13 cellular contexts compared by ENCODE assay signal in genomic region chr3:196209944-196210672, GRCh38. TPM values are rescaled to one million over a fixed set of nuclear protein-coding genes. Genes with fewer than 3 reads are reported as not detected.
DNase-seq lines count a peak whose midpoint lies in the region; ATAC-seq, FAIRE-seq and TF ChIP-seq lines count a peak whose summit lies in the region.
"Not testable (repeated sequence)": the region's sequence is repeated elsewhere in the genome, so short reads cannot be mapped to it uniquely, and the experiment has no call there.
"Had no signal": no experiment of that assay in that cellular context is flagged by ENCODE, and none has a peak within 500 bp of the region (broad histone marks: within the 10 kb centered on the region; RNA-seq: fewer than 3 reads in every experiment).

No MANE protein-coding gene starts in this region.

- H3K4me2 ChIP-seq in K562 (ENCODE audit: insufficient read depth, low read length), result not testable (repeated sequence)
- peak overlapping the region; percentile 59 for H3K4me2 ChIP-seq in HepG2 (ENCODE audit: low read depth, low read length)

- H3K27ac Mint-ChIP-seq in chondrocyte (ENCODE audit: unreplicated experiment), result not testable (repeated sequence)
- peak overlapping the region; percentile 46 for H3K27ac Mint-ChIP-seq in progenitor cell of endocrine pancreas

- FAIRE-seq in K562 (lab: Jason Lieb, UNC); HepG2 (lab: Jason Lieb, UNC): not testable (repeated sequence)

- not testable (repeated sequence) for H3K9me3 Mint-ChIP-seq in chondrocyte (ENCODE audit: low read depth); progenitor cell of endocrine pancreas (ENCODE audit: low read depth)

- not testable (repeated sequence) for H3K9me1 ChIP-seq in K562 (ENCODE audit: control insufficient read depth, insufficient read depth, low read length)

- DNase-seq in K562 (ENCODE audit: extremely low read depth in 1 of 4, low spot score in 3 of 4); HepG2 (ENCODE audit: low spot score); progenitor cell of endocrine pancreas (ENCODE audit: low spot score, unreplicated experiment): not testable (repeated sequence)
- DNase-seq in chondrocyte (ENCODE audit: low spot score), result peak; percentile 12

- CTCF ChIA-PET in HEK293 (lab: Yijun Ruan, JAX), result interaction anchor here (0.7 to 0.9 kb wide), 2 partner anchors 38 to 118 kb away, joined by 5 to 9 read pairs; no protein-coding TSS in a partner anchor
- CTCF ChIA-PET in K562 (lab: Yijun Ruan, JAX; ENCODE audit: low intra/inter-chr PET ratio); HepG2 (lab: Yijun Ruan, JAX; ENCODE audit: low intra/inter-chr PET ratio, low total read pairs): not testable (repeated sequence)

- TF ChIP-seq RAD21 in K562 (CRISPR knock-in tag; conservative IDR thresholded peaks at IDR 0.05 in 1 of 2, IDR thresholded peaks at IDR 0.05 in 1 of 2); HepG2 (CRISPR knock-in tag; IDR thresholded peaks at IDR 0.05): not testable (repeated sequence)

- not testable (repeated sequence) for ATAC-seq in K562, HepG2

- not testable (repeated sequence) for H3K36me3 ChIP-seq in HEK293 (ENCODE audit: control insufficient read depth in 2 of 2, insufficient read depth in 1 of 2, low read length in 2 of 2); K562 (ENCODE audit: control insufficient read depth, insufficient read depth, low read length); HepG2 (replicated peaks in 1 of 2; ENCODE audit: control insufficient read depth in 1 of 2, insufficient read depth in 2 of 2, low read length in 2 of 2)

- H4K20me1 ChIP-seq in K562 (replicated peaks; ENCODE audit: control insufficient read depth, insufficient read depth, low read length); HepG2 (ENCODE audit: insufficient read depth, low read length): not testable (repeated sequence)

- not testable (repeated sequence) for H3K27me3 ChIP-seq in K562 (ENCODE audit: control insufficient read depth in 2 of 2, insufficient read depth in 2 of 2, low read length in 2 of 2); HepG2 (ENCODE audit: control insufficient read depth in 1 of 2, insufficient read depth in 2 of 2, low read length in 2 of 2)

- not testable (repeated sequence) for TF ChIP-seq EP300 in K562 (IDR thresholded peaks at IDR 0.05; ENCODE audit: low read length); HepG2 (IDR thresholded peaks at IDR 0.05; ENCODE audit: low read depth in 2 of 2, low read length in 2 of 2); HepG2 (CRISPR knock-in tag; IDR thresholded peaks at IDR 0.05; ENCODE audit: borderline replicate concordance)

- not testable (repeated sequence) for H3K4me1 Mint-ChIP-seq in chondrocyte (ENCODE audit: low read depth); progenitor cell of endocrine pancreas (ENCODE audit: low read depth)

- H3K79me2 ChIP-seq in K562 (ENCODE audit: control insufficient read depth, insufficient read depth, low read length); HepG2 (ENCODE audit: insufficient read depth, low read length): not testable (repeated sequence)

- intact Hi-C loops in K562 (cut with micrococcal nuclease), result not testable (repeated sequence)
- intact Hi-C loops in HepG2 (cut with micrococcal nuclease; ENCODE audit: unreplicated experiment), result loop anchor here (5.0 kb wide), 1 partner anchor 307 kb away; the partner anchor contains the start of gene SMCO1

- in situ Hi-C loops in K562 (cut with MboI), result loop anchor here (25.0 kb wide), 1 partner anchor 498 kb away; the partner anchor contains the start of gene MUC20
- in situ Hi-C loops in HepG2 (cut with HindIII; ENCODE audit: extremely low pct_ligation_motif_present, low pct_unique_long_range_greater_than_20kb), result not testable (repeated sequence)

- not testable (repeated sequence) for H3K27me3 Mint-ChIP-seq in chondrocyte (ENCODE audit: low read depth)
- peaks cover 33% of the 10 kb centered on the region for H3K27me3 Mint-ChIP-seq in progenitor cell of endocrine pancreas

- not testable (repeated sequence) for H2AFZ ChIP-seq in K562 (ENCODE audit: low read depth, low read length); HepG2 (ENCODE audit: low read length)

- not testable (repeated sequence) for H3K27ac ChIP-seq in HEK293 (ENCODE audit: extremely low read depth, low read depth, low read length); K562 (ENCODE audit: extremely low read depth, low read depth, low read length); HepG2 (ENCODE audit: extremely low read length, insufficient read depth, low read length)

- not testable (repeated sequence) for H3K9me3 ChIP-seq in HEK293 (ENCODE audit: control insufficient read depth, insufficient read depth, low read depth, low read length); K562 (replicated peaks; ENCODE audit: control insufficient read depth, insufficient read depth, low read depth, low read length); HepG2 (ENCODE audit: low read length)

- not testable (repeated sequence) for H3K4me3 ChIP-seq in HEK293 (ENCODE audit: low read depth, low read length); K562; HepG2 (replicated peaks in 1 of 3; ENCODE audit: insufficient read depth in 1 of 3, low read depth in 2 of 3, low read length in 3 of 3)

- not testable (repeated sequence) for BruUV-seq in K562 (replicated peaks; lab: Mats Ljungman, UMichigan); HepG2 (replicated peaks; lab: Mats Ljungman, UMichigan)

- not testable (repeated sequence) for H3K4me1 ChIP-seq in HEK293 (ENCODE audit: control insufficient read depth, insufficient read depth, low read length)
- H3K4me1 ChIP-seq in K562 (replicated peaks in 1 of 2; ENCODE audit: control insufficient read depth in 2 of 2, insufficient read depth in 2 of 2, low read length in 2 of 2), result peaks cover 15 to 48% of the 10 kb centered on the region in 2 experiments; a peak in 4 of 5 replicates
- peaks cover 81% of the 10 kb centered on the region for H3K4me1 ChIP-seq in HepG2 (ENCODE audit: insufficient read depth, low read length)

- WGBS in K562 (ENCODE audit: insufficient coverage, low coverage, missing lambda C conversion rate), result 71% methylated on average over 10 of the region's 11 CpGs
- WGBS in HepG2 (ENCODE audit: low lambda C conversion rate), result 91% methylated on average over 11 of the region's 11 CpGs

- peak overlapping the region in 1 of 2 experiments; percentile 70; a peak in 1 of 4 replicates for H3K9ac ChIP-seq in K562 (ENCODE audit: insufficient read depth in 1 of 2, low read depth in 2 of 2, low read length in 2 of 2)
- H3K9ac ChIP-seq in HepG2 (ENCODE audit: insufficient read depth, low read depth, low read length), result not testable (repeated sequence)

- not testable (repeated sequence) for H3K36me3 Mint-ChIP-seq in chondrocyte (ENCODE audit: low read depth); progenitor cell of endocrine pancreas (ENCODE audit: insufficient read depth)

- not testable (repeated sequence) for TF ChIP-seq CTCF in HEK293 (tag by site-specific recombination; IDR thresholded peaks at IDR 0.05); K562 (IDR thresholded peaks at IDR 0.05 in 2 of 3, conservative IDR thresholded peaks at IDR 0.05 in 1 of 3; ENCODE audit: insufficient read depth in 2 of 3, low read depth in 1 of 3, low read length in 3 of 3); chondrocyte (IDR thresholded peaks at IDR 0.05); HepG2 (CRISPR knock-in tag; IDR thresholded peaks at IDR 0.05); progenitor cell of endocrine pancreas (IDR thresholded peaks at IDR 0.05; ENCODE audit: unreplicated experiment)

- not testable (repeated sequence) for H3K4me3 Mint-ChIP-seq in chondrocyte (ENCODE audit: unreplicated experiment); progenitor cell of endocrine pancreas (ENCODE audit: low read depth)

- POLR2A ChIA-PET in HEK293 (lab: Yijun Ruan, JAX); HepG2 (lab: Yijun Ruan, JAX): not testable (repeated sequence)
- POLR2A ChIA-PET in K562 (lab: Yijun Ruan, JAX), result interaction anchor here (0.7 kb wide), 1 partner anchor 211 kb away, joined by 4 read pairs; no protein-coding TSS in a partner anchor

- TF ChIP-seq POLR2A in K562 (conservative IDR thresholded peaks at IDR 0.05); HepG2 (IDR thresholded peaks at IDR 0.05; ENCODE audit: insufficient read depth in 1 of 2, low read depth in 2 of 2, low read length in 2 of 2): not testable (repeated sequence)

RNA-seq across cellular contexts. Expression of gene ZDHHC19, which starts 1.1 kb away (rescaled TPM):
- total RNA-seq in K562 (2011; cell fraction: chromatin; rRNA removed; ENCODE audit: low replicate concordance), result 2.7 and 8.2 TPM in 2 replicates
- 2.1 and 2.3 TPM in 2 replicates for total RNA-seq in K562 (2011; cell fraction: nucleolus; rRNA removed)
- 3.0 and 4.6 TPM in 2 replicates for total RNA-seq in K562 (2011; cell fraction: nucleoplasm; rRNA removed)
- total RNA-seq in K562 (2014; rRNA removed), result 3.4 and 3.5 TPM in 2 replicates
- total RNA-seq in K562 (2014; rRNA removed; fragmentation: Illumina TruSeq; extraction: Trizol), result 0.67 and 0.98 TPM in 2 replicates
- total RNA-seq in K562 (2015; rRNA removed; fragmentation: Illumina TruSeq; extraction: Trizol), result 0.94 and 1.7 TPM in 2 replicates
- total RNA-seq in K562 (2021), result 5.5 and 6.1 TPM in 2 replicates
- polyA plus RNA-seq in K562 (2011; rRNA removed), result 0.78 and 1.2 TPM in 2 replicates
- polyA plus RNA-seq in K562 (2011; cell fraction: cytosol; rRNA removed), result 0.77 and 3.4 TPM in 2 replicates
- 2.9 and 3.2 TPM in 2 replicates for polyA plus RNA-seq in K562 (2011; cell fraction: nucleus; rRNA removed)
- 3.2 and 5.2 TPM in 2 replicates for polyA plus RNA-seq in K562 (2012)
- polyA plus RNA-seq in K562 (2014; fragmentation: Illumina TruSeq; extraction: Trizol), result 0.40 and 3.5 TPM in 2 replicates
- 1 to 10 TPM; 2.0 to 2.7 TPM for polyA plus RNA-seq in K562 (2014; fragmentation: Nextera tagmentation; extraction: Ambion mirVana)
- 1.1 and 5.5 TPM in 2 replicates for polyA plus RNA-seq in K562 (2014; rRNA removed)
- 3.3 TPM in 1 of 2 replicates, not detected in the other for polyA minus RNA-seq in K562 (2011; rRNA and poly(A)+ RNA removed)
- 1.6 TPM in 1 of 2 replicates, not detected in the other for polyA minus RNA-seq in K562 (2011; cell fraction: cytosol; rRNA and poly(A)+ RNA removed)
- polyA minus RNA-seq in K562 (2011; cell fraction: nucleus; rRNA and poly(A)+ RNA removed), result 1.1 TPM in 1 of 2 replicates, not detected in the other
- total RNA-seq in chondrocyte, result not detected in 3 replicates
- total RNA-seq in HepG2 (2016; rRNA removed; fragmentation: Illumina TruSeq; extraction: Trizol), result 0.22 TPM in 1 of 2 replicates, not detected in the other
- not detected in 2 replicates for total RNA-seq in HepG2 (2016; cell fraction: cytosol; rRNA removed; fragmentation: Illumina TruSeq; extraction: Trizol; ENCODE audit: low read depth)
- total RNA-seq in HepG2 (2016; cell fraction: insoluble cytoplasmic fraction; rRNA removed; fragmentation: Illumina TruSeq; extraction: Trizol), result not detected in 2 replicates
- total RNA-seq in HepG2 (2016; cell fraction: membrane; rRNA removed; fragmentation: Illumina TruSeq; extraction: Trizol), result not detected in 2 replicates
- not detected in 2 replicates for total RNA-seq in HepG2 (2016; cell fraction: nucleus; rRNA removed; fragmentation: Illumina TruSeq; extraction: Trizol)
- polyA plus RNA-seq in HepG2 (2011; rRNA removed), result 0.53 and 0.97 TPM in 2 replicates
- polyA plus RNA-seq in HepG2 (2011; cell fraction: cytosol; rRNA removed), result 0.47 TPM in 2 replicates
- polyA plus RNA-seq in HepG2 (2011; cell fraction: nucleus; rRNA removed), result 1.5 and 1.9 TPM in 2 replicates
- polyA plus RNA-seq in HepG2 (2012), result 1.2 and 3.4 TPM in 2 replicates
- 0.43 TPM in 1 of 2 replicates, not detected in the other for polyA plus RNA-seq in HepG2 (2016; cell fraction: cytosol; fragmentation: Illumina TruSeq; extraction: Trizol; ENCODE audit: low read depth)
- polyA plus RNA-seq in HepG2 (2016; cell fraction: insoluble cytoplasmic fraction; fragmentation: Illumina TruSeq; extraction: Trizol; ENCODE audit: low read depth), result 0.53 TPM in 1 of 2 replicates, not detected in the other
- not detected in 2 replicates for polyA plus RNA-seq in HepG2 (2016; cell fraction: membrane; fragmentation: Illumina TruSeq; extraction: Trizol; ENCODE audit: low read depth)
- not detected in 2 replicates for polyA plus RNA-seq in HepG2 (2016; cell fraction: nucleus; fragmentation: Illumina TruSeq; extraction: Trizol; ENCODE audit: insufficient read depth, low read depth)
- polyA minus RNA-seq in HepG2 (2011; rRNA and poly(A)+ RNA removed; ENCODE audit: low replicate concordance), result 0.30 TPM in 1 of 2 replicates, not detected in the other
- not detected in 2 replicates for polyA minus RNA-seq in HepG2 (2011; cell fraction: cytosol; rRNA and poly(A)+ RNA removed)
- polyA minus RNA-seq in HepG2 (2011; cell fraction: nucleus; rRNA and poly(A)+ RNA removed), result 0.26 and 1.1 TPM in 2 replicates
- not detected in 2 replicates for total RNA-seq in progenitor cell of endocrine pancreas
- total RNA-seq: A673; CD4-positive, alpha-beta memory T cell; CD4-positive, CD25-positive, alpha-beta regulatory T cell; CD8-positive, alpha-beta memory T cell; Daoy; G401 had no signal
- polyA plus RNA-seq: AG04450; CD14-positive monocyte; CD4-positive, alpha-beta memory T cell; CD4-positive, CD25-positive, alpha-beta regulatory T cell; CD8-positive, alpha-beta memory T cell had no signal

RNA-seq across cellular contexts. Expression of gene SLC51A, which starts 6.2 kb away (rescaled TPM):
- 0.62 TPM in 1 of 2 replicates, not detected in the other for total RNA-seq in K562 (2011; cell fraction: chromatin; rRNA removed; ENCODE audit: low replicate concordance)
- not detected in 2 replicates for total RNA-seq in K562 (2011; cell fraction: nucleolus; rRNA removed)
- total RNA-seq in K562 (2011; cell fraction: nucleoplasm; rRNA removed), result not detected in 2 replicates
- total RNA-seq in K562 (2014; rRNA removed) (not detected in 2 replicates), K562 (2014; rRNA removed; fragmentation: Illumina TruSeq; extraction: Trizol) (not detected in 2 replicates), K562 (2015; rRNA removed; fragmentation: Illumina TruSeq; extraction: Trizol) (not detected in 2 replicates), K562 (2021) (not detected in 2 replicates), chondrocyte (not detected in 3 replicates), HepG2 (2016; rRNA removed; fragmentation: Illumina TruSeq; extraction: Trizol) (3.8 and 4.3 TPM in 2 replicates), progenitor cell of endocrine pancreas (0.34 and 0.62 TPM in 2 replicates)
- polyA plus RNA-seq in K562 (2011; rRNA removed) (not detected in 2 replicates), K562 (2014; fragmentation: Illumina TruSeq; extraction: Trizol) (not detected in 2 replicates), K562 (2014; fragmentation: Nextera tagmentation; extraction: Ambion mirVana) (under 1 TPM; 0.35 to 0.38 TPM), K562 (2014; rRNA removed) (not detected in 2 replicates), HepG2 (2011; rRNA removed) (48.8 and 96.4 TPM in 2 replicates)
- polyA plus RNA-seq in K562 (2011; cell fraction: cytosol; rRNA removed), result not detected in 2 replicates
- not detected in 2 replicates for polyA plus RNA-seq in K562 (2011; cell fraction: nucleus; rRNA removed)
- polyA plus RNA-seq in K562 (2012), result 1.1 and 1.4 TPM in 2 replicates
- not detected in 2 replicates for polyA minus RNA-seq in K562 (2011; rRNA and poly(A)+ RNA removed)
- not detected in 2 replicates for polyA minus RNA-seq in K562 (2011; cell fraction: cytosol; rRNA and poly(A)+ RNA removed)
- not detected in 2 replicates for polyA minus RNA-seq in K562 (2011; cell fraction: nucleus; rRNA and poly(A)+ RNA removed)
- 1.8 and 2.1 TPM in 2 replicates for total RNA-seq in HepG2 (2016; cell fraction: cytosol; rRNA removed; fragmentation: Illumina TruSeq; extraction: Trizol; ENCODE audit: low read depth)
- 2.3 and 4.7 TPM in 2 replicates for total RNA-seq in HepG2 (2016; cell fraction: insoluble cytoplasmic fraction; rRNA removed; fragmentation: Illumina TruSeq; extraction: Trizol)
- total RNA-seq in HepG2 (2016; cell fraction: membrane; rRNA removed; fragmentation: Illumina TruSeq; extraction: Trizol), result 1.2 and 1.5 TPM in 2 replicates
- total RNA-seq in HepG2 (2016; cell fraction: nucleus; rRNA removed; fragmentation: Illumina TruSeq; extraction: Trizol), result 3.7 and 5.8 TPM in 2 replicates
- polyA plus RNA-seq in HepG2 (2011; cell fraction: cytosol; rRNA removed), result 21.3 and 40.5 TPM in 2 replicates
- polyA plus RNA-seq in HepG2 (2011; cell fraction: nucleus; rRNA removed), result 286 and 508 TPM in 2 replicates
- polyA plus RNA-seq in HepG2 (2012), result 60.6 and 133 TPM in 2 replicates
- 1.3 and 1.5 TPM in 2 replicates for polyA plus RNA-seq in HepG2 (2016; cell fraction: cytosol; fragmentation: Illumina TruSeq; extraction: Trizol; ENCODE audit: low read depth)
- 1.2 and 2.5 TPM in 2 replicates for polyA plus RNA-seq in HepG2 (2016; cell fraction: insoluble cytoplasmic fraction; fragmentation: Illumina TruSeq; extraction: Trizol; ENCODE audit: low read depth)
- 1.7 TPM in 2 replicates for polyA plus RNA-seq in HepG2 (2016; cell fraction: membrane; fragmentation: Illumina TruSeq; extraction: Trizol; ENCODE audit: low read depth)
- 9.4 and 12.9 TPM in 2 replicates for polyA plus RNA-seq in HepG2 (2016; cell fraction: nucleus; fragmentation: Illumina TruSeq; extraction: Trizol; ENCODE audit: insufficient read depth, low read depth)
- polyA minus RNA-seq in HepG2 (2011; rRNA and poly(A)+ RNA removed; ENCODE audit: low replicate concordance), result 29.6 TPM in 1 of 2 replicates, not detected in the other
- 7.6 and 19.3 TPM in 2 replicates for polyA minus RNA-seq in HepG2 (2011; cell fraction: cytosol; rRNA and poly(A)+ RNA removed)
- polyA minus RNA-seq in HepG2 (2011; cell fraction: nucleus; rRNA and poly(A)+ RNA removed), result 24.8 and 52.6 TPM in 2 replicates
- total RNA-seq: A673; CD4-positive, alpha-beta memory T cell; CD4-positive, CD25-positive, alpha-beta regulatory T cell; CD8-positive, alpha-beta memory T cell; Daoy; G401 had no signal
- polyA plus RNA-seq: AG04450 had no signal
